ENCODE assay signal across 24 cellular contexts in genomic region chr19:40133491-40133890, GRCh38. TPM values are rescaled to one million over a fixed set of nuclear protein-coding genes. Genes with fewer than 3 reads are reported as not detected.
DNase-seq lines count a peak whose midpoint lies in the region; ATAC-seq, FAIRE-seq and TF ChIP-seq lines count a peak whose summit lies in the region.
"Had no signal": no experiment of that assay in that cellular context is flagged by ENCODE, and none has a peak within 500 bp of the region (broad histone marks: within the 10 kb centered on the region; RNA-seq: fewer than 3 reads in every experiment).

No MANE protein-coding gene starts in this region.

- peaks cover 52% of the 10 kb centered on the region for H3K27me3 Mint-ChIP-seq in activated CD4-positive, alpha-beta T cell treated with anti-CD3 and anti-CD28 coated beads, Interleukin-2, amount 10 ng/mL, durations not matched to agents 24 days and 14 days

- H3K9me3 Mint-ChIP-seq in activated CD4-positive, alpha-beta T cell treated with anti-CD3 and anti-CD28 coated beads, Interleukin-2, amount 10 ng/mL, durations not matched to agents 24 days and 14 days: no peaks in the 10 kb centered on the region

- TF ChIP-seq CTCF in Panc1 (IDR thresholded peaks at IDR 0.05) (no peak), bronchial epithelial cell (IDR thresholded peaks at IDR 0.05; ENCODE audit: insufficient read depth, low read length, severe bottlenecking) (no peak)

- H3K36me3 ChIP-seq in Panc1 (ENCODE audit: control insufficient read depth, insufficient read depth, low read length) (no peaks in the 10 kb centered on the region), bronchial epithelial cell (ENCODE audit: control insufficient read depth, insufficient read depth, low read length) (no peaks in the 10 kb centered on the region)
- H3K36me3 ChIP-seq: BLaER1 treated with 17β-estradiol and CSF1 and Interleukin-3, amounts not matched to agents 10 nM and 100 nM had no signal

- no peaks in the 10 kb centered on the region for H3K36me3 Mint-ChIP-seq in activated CD4-positive, alpha-beta T cell treated with anti-CD3 and anti-CD28 coated beads, Interleukin-2, amount 10 ng/mL, durations not matched to agents 24 days and 14 days (ENCODE audit: low read depth)
- H3K36me3 Mint-ChIP-seq: CD8-positive, alpha-beta T cell had no signal

- no peaks in the 10 kb centered on the region for H3K4me1 Mint-ChIP-seq in activated CD4-positive, alpha-beta T cell treated with anti-CD3 and anti-CD28 coated beads, Interleukin-2, amount 10 ng/mL, durations not matched to agents 24 days and 14 days
- H3K4me1 Mint-ChIP-seq: B cell had no signal

- H3K4me3 ChIP-seq in Panc1 (ENCODE audit: low read depth in 2 of 2, low read length in 2 of 2) (no peak overlapping the region), bronchial epithelial cell (ENCODE audit: low read depth, low read length) (no peak overlapping the region)
- H3K4me3 ChIP-seq: BLaER1 treated with 17β-estradiol and CSF1 and Interleukin-3, amounts not matched to agents 10 nM and 100 nM had no signal

- no TSS peak for BruUV-seq in Panc1 (replicated peaks; lab: Mats Ljungman, UMichigan)

- H3K27ac Mint-ChIP-seq in activated CD4-positive, alpha-beta T cell treated with anti-CD3 and anti-CD28 coated beads, Interleukin-2, amount 10 ng/mL, durations not matched to agents 24 days and 14 days: no peak overlapping the region
- H3K27ac Mint-ChIP-seq: B cell; CD4-positive, alpha-beta T cell; CD8-positive, alpha-beta T cell had no signal

- no peak overlapping the region for H3K4me3 Mint-ChIP-seq in activated CD4-positive, alpha-beta T cell treated with anti-CD3 and anti-CD28 coated beads, Interleukin-2, amount 10 ng/mL, durations not matched to agents 24 days and 14 days
- H3K4me3 Mint-ChIP-seq: B cell; CD4-positive, alpha-beta T cell; CD8-positive, alpha-beta T cell had no signal

- FAIRE-seq in bronchial epithelial cell (lab: Jason Lieb, UNC): peak; percentile 43
- FAIRE-seq: A204.1, D721Med, G401.6, GM12891, GM19239 had no signal

- ATAC-seq in Panc1: peak; percentile 44
- ATAC-seq: CD8-positive, alpha-beta T cell had no signal

- POLR2A ChIA-PET in Panc1 (lab: Charles Lee): no interaction called here

- H3K27me3 ChIP-seq in Panc1 (ENCODE audit: control insufficient read depth, insufficient read depth, low read length): peaks cover 87% of the 10 kb centered on the region
- no peaks in the 10 kb centered on the region for H3K27me3 ChIP-seq in bronchial epithelial cell (ENCODE audit: control insufficient read depth, insufficient read depth, low read length)
- H3K27me3 ChIP-seq: BLaER1 treated with 17β-estradiol and CSF1 and Interleukin-3, amounts not matched to agents 10 nM and 100 nM had no signal

- DNase-seq in DMS53 (lab: John Stamatoyannopoulos, UW): peak; percentile 18
- no peak for DNase-seq in DMS53 treated with DMSO at 0.1 percent for 48 hours (lab: John Stamatoyannopoulos, UW; ENCODE audit: unreplicated experiment)
- DNase-seq in activated CD4-positive, alpha-beta T cell treated with anti-CD3 and anti-CD28 coated beads, Interleukin-2, amount 10 ng/mL, durations not matched to agents 24 days and 14 days: peak; percentile 41
- DNase-seq in activated CD4-positive, alpha-beta T cell treated with anti-CD3 and anti-CD28 coated beads for 48 hours: no peak
- no peak for DNase-seq in Panc1 (ENCODE audit: low read depth, low spot score)
- no peak for DNase-seq in bronchial epithelial cell (ENCODE audit: low read depth)
- no peak for DNase-seq in NCI-H748 (lab: John Stamatoyannopoulos, UW; ENCODE audit: unreplicated experiment)
- no peak for DNase-seq in 8988T
- DNase-seq: AML-193; Caco-2; Calu3; CD4-positive, alpha-beta T cell; CD8-positive, alpha-beta T cell; DMS79 treated with DMSO at 0.1 percent for 48 hours; GF-D8 had no signal

- no peaks in the 10 kb centered on the region for H3K4me1 ChIP-seq in Panc1 (ENCODE audit: control insufficient read depth, insufficient read depth, low read length)
- H3K4me1 ChIP-seq: BLaER1 treated with 17β-estradiol and CSF1 and Interleukin-3, amounts not matched to agents 10 nM and 100 nM; Caco-2 had no signal

- in situ Hi-C loops in Panc1 (cut with HindIII; ENCODE audit: low pct_unique_long_range_greater_than_20kb, low sequenced_read_pairs): no loop called here

- no peak overlapping the region for H3K27ac ChIP-seq in Panc1 (ENCODE audit: low read length)
- H3K27ac ChIP-seq: 22Rv1; BLaER1 treated with 17β-estradiol and CSF1 and Interleukin-3, amounts not matched to agents 10 nM and 100 nM; C4-2B had no signal

- CTCF ChIA-PET in Panc1 (lab: Charles Lee): interaction anchor here (0.6 to 1.6 kb wide), 6 partner anchors 68 to 236 kb away, joined by 3 to 18 read pairs (median 4); no protein-coding TSS in a partner anchor

- H3K9me3 ChIP-seq in Panc1 (ENCODE audit: control insufficient read depth, insufficient read depth, low read depth, low read length): peaks cover 24% of the 10 kb centered on the region

- intact Hi-C loops in activated CD4-positive, alpha-beta T cell treated with anti-CD3 and anti-CD28 coated beads, Interleukin-2, amount 10 ng/mL, durations not matched to agents 24 days and 14 days (cut with micrococcal nuclease): no loop called here
- intact Hi-C loops in Panc1 (cut with micrococcal nuclease; ENCODE audit: unreplicated experiment): loop anchor here (10.0 kb wide), 2 partner anchors 239 to 1079 kb away; no protein-coding TSS in a partner anchor

RNA-seq across cellular contexts. Expression of gene ZNF780A, which starts 42.7 kb away (rescaled TPM):
- 14.7 and 16.1 TPM in 2 replicates for total RNA-seq in activated CD4-positive, alpha-beta T cell treated with anti-CD3 and anti-CD28 coated beads, Interleukin-2, amount 10 ng/mL, durations not matched to agents 24 days and 14 days
- total RNA-seq in Panc1 (2021; ENCODE audit: unreplicated experiment) (251 TPM), bronchial epithelial cell (9.7 and 14.0 TPM in 2 replicates)
- 125 TPM for polyA plus RNA-seq in Panc1 (2012; ENCODE audit: insufficient read length)

RNA-seq across cellular contexts. Expression of gene MAP3K10, which starts 57.7 kb away (rescaled TPM):
- 16.6 and 17.6 TPM in 2 replicates for total RNA-seq in activated CD4-positive, alpha-beta T cell treated with anti-CD3 and anti-CD28 coated beads, Interleukin-2, amount 10 ng/mL, durations not matched to agents 24 days and 14 days
- total RNA-seq in Panc1 (2021; ENCODE audit: unreplicated experiment) (255 TPM), bronchial epithelial cell (5.0 and 7.9 TPM in 2 replicates)
- polyA plus RNA-seq in Panc1 (2012; ENCODE audit: insufficient read length): 324 TPM

Comparison
In these comparisons a context has a peak if more than half of its experiments do, and no peak if none do; other contexts are left out.
1. DNase-seq: peak in DMS53 (single experiment) and activated CD4-positive, alpha-beta T cell treated with anti-CD3 and anti-CD28 coated beads, Interleukin-2, amount 10 ng/mL, durations not matched to agents 24 days and 14 days (single experiment); none in DMS53 treated with DMSO at 0.1 percent for 48 hours (single experiment), activated CD4-positive, alpha-beta T cell treated with anti-CD3 and anti-CD28 coated beads for 48 hours (single experiment), Panc1 (single experiment), bronchial epithelial cell (single experiment), NCI-H748 (single experiment) and 8988T (single experiment).
2. RNA of gene ZNF780A, which starts 42.7 kb away (total RNA-seq): 251 TPM in Panc1 (single experiment); 14.7 to 16.1 TPM in activated CD4-positive, alpha-beta T cell treated with anti-CD3 and anti-CD28 coated beads, Interleukin-2, amount 10 ng/mL, durations not matched to agents 24 days and 14 days and 9.7 to 14.0 TPM in bronchial epithelial cell; every median in the first group is over 10 times any median in the second.
3. RNA of gene MAP3K10, which starts 57.7 kb away (total RNA-seq): 255 TPM in Panc1 (single experiment); 16.6 to 17.6 TPM in activated CD4-positive, alpha-beta T cell treated with anti-CD3 and anti-CD28 coated beads, Interleukin-2, amount 10 ng/mL, durations not matched to agents 24 days and 14 days and 5.0 to 7.9 TPM in bronchial epithelial cell; every median in the first group is over 10 times any median in the second.